Comparison of ENCODE assay signal across 8 cellular contexts in genomic region chr2:101883860-101884259, GRCh38.
DNase-seq lines count a peak whose midpoint lies in the region; ATAC-seq, FAIRE-seq and TF ChIP-seq lines count a peak whose summit lies in the region.

No MANE protein-coding gene starts in this region.

- DNase-seq in EL, result peak; percentile 60
- DNase-seq in HEK293T (ENCODE audit: extremely low spot score), result peak; percentile 47
- peak; percentile 36 for DNase-seq in NOMO-1 treated with dmso at 0.1 percent for 144 hours (lab: John Stamatoyannopoulos, UW; ENCODE audit: unreplicated experiment)
- DNase-seq in astrocyte (ENCODE audit: low read depth), result peak; percentile 39
- DNase-seq in iris pigment epithelial cell (ENCODE audit: low read depth), result peak; percentile 77
- DNase-seq in stimulated activated CD8-positive, alpha-beta memory T cell treated with anti-CD3 and anti-CD28 coated beads, Interleukin-4, amount 100 ng/mL, for 48 hours, result peak; percentile 43
- no peak for DNase-seq in T1000 (lab: John Stamatoyannopoulos, UW)

- POLR2A ChIA-PET in HEK293T (lab: Yijun Ruan, JAX), result no interaction called here

- no peaks in the 10 kb centered on the region for H3K9me3 ChIP-seq in astrocyte (ENCODE audit: insufficient read depth, low read depth, low read length)

- no peaks in the 10 kb centered on the region for H3K9me3 Mint-ChIP-seq in astrocyte (ENCODE audit: unreplicated experiment)

- H3K27ac ChIP-seq in astrocyte (ENCODE audit: low read depth, low read length), result no peak overlapping the region

- H3K4me3 Mint-ChIP-seq in astrocyte (ENCODE audit: unreplicated experiment), result no peak overlapping the region

- CTCF ChIA-PET in HEK293T (lab: Yijun Ruan, JAX), result interaction anchor here (0.5 to 1.7 kb wide), 14 partner anchors 9 to 601 kb away, joined by 3 to 7 read pairs (median 3); partner anchors contain the start of gene IL1R1

- peaks cover 52% of the 10 kb centered on the region for H3K36me3 ChIP-seq in astrocyte (ENCODE audit: insufficient read depth, low read length)

- peak overlapping the region; percentile 42 for H3K27ac Mint-ChIP-seq in astrocyte (ENCODE audit: unreplicated experiment)

- H3K27me3 ChIP-seq in astrocyte (ENCODE audit: insufficient read depth, low read length), result no peaks in the 10 kb centered on the region

- H3K4me1 Mint-ChIP-seq in astrocyte (ENCODE audit: low read depth, unreplicated experiment), result peaks cover 14% of the 10 kb centered on the region

- H2AFZ ChIP-seq in astrocyte (ENCODE audit: low read depth, low read length), result no peak overlapping the region

- peaks cover 38% of the 10 kb centered on the region for H3K79me2 ChIP-seq in astrocyte (ENCODE audit: insufficient read depth, low read length)

- H3K9ac ChIP-seq in astrocyte (ENCODE audit: low read length), result no peak overlapping the region

- H3K27me3 Mint-ChIP-seq in astrocyte (ENCODE audit: low read depth, unreplicated experiment), result no peaks in the 10 kb centered on the region

- no peak overlapping the region for H3K4me3 ChIP-seq in astrocyte (ENCODE audit: insufficient read depth, low read depth, low read length)

- H3K36me3 Mint-ChIP-seq in astrocyte (ENCODE audit: low read depth, unreplicated experiment), result peaks cover 13% of the 10 kb centered on the region

- H3K4me2 ChIP-seq in astrocyte (ENCODE audit: low read length), result no peak overlapping the region

- H4K20me1 ChIP-seq in astrocyte (ENCODE audit: insufficient read depth, low read length), result peaks cover 62% of the 10 kb centered on the region

- FAIRE-seq in astrocyte (lab: Jason Lieb, UNC), result no peak

- peak; percentile 73 for TF ChIP-seq CTCF in astrocyte (IDR thresholded peaks at IDR 0.05; ENCODE audit: insufficient read depth, low read depth, low read length)

- no peaks in the 10 kb centered on the region for H3K4me1 ChIP-seq in astrocyte (ENCODE audit: insufficient read depth, low read length)

- ATAC-seq in GM21576 (IDR thresholded peaks at IDR 0.05; ENCODE audit: unreplicated experiment), result no peak

TF ChIP-seq in HEK293T, 16 proteins besides CTCF, POLR2A, EP300 and RAD21:
- TF ChIP-seq PKNOX1 (IDR thresholded peaks at IDR 0.05) (peak; percentile 93), ELF4 (IDR thresholded peaks at IDR 0.05) (no peak)
TF ChIP-seq in HEK293T: peak in this region for 1.
